In the genomic region with DNA sequence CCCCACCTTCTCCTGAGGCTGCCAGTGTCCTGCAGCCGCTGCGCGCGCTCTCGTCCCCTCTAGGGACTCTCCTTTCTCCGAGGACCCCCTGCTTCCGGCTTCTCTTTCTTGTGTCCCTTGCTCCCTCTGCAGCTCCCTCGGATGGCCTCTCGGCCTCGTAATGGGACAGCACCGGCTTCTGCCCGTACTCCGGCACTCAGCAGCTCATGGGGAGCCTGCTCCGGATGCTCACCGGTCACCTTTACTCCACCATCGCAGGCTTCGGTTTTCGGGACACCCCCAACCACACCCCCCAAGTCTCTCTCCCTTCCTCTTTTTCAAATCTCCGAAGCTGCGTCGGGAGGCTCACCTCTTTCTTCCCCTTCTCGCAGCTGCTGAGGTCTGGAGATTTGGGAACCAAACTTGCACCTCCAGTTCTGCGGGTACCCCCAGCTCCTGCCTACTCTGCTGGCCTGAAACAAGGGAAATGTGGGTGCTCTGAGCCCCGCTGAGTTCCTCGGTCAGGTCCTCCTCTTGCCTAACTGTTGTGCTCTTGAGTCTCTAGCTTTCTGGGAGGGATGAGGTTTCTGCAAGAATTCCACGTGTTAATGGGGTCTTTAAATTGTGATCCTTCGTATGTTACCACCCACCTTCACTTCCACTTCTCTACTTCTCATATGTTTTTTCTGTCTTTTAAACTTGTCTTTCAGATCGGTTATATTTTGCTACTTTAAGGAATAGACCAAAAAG, we compare ENCODE assay signal across 8 cellular contexts. TPM values are rescaled to one million over a fixed set of nuclear protein-coding genes. Genes with fewer than 3 reads are reported as not detected.
A peak's percentile ranks its signal among the peaks of the same experiment; 100 is the strongest.
DNase-seq lines count a peak whose midpoint lies in the region; ATAC-seq, FAIRE-seq and TF ChIP-seq lines count a peak whose summit lies in the region.

No MANE protein-coding gene starts in this region.

- TF ChIP-seq CTCF in astrocyte of the spinal cord (IDR thresholded peaks at IDR 0.05; ENCODE audit: low read depth, low read length): no peak
- TF ChIP-seq CTCF in spleen (IDR thresholded peaks at IDR 0.05 in 8 of 11, conservative IDR thresholded peaks at IDR 0.05 in 3 of 11): no peak

- peak; percentile 19 for ATAC-seq in GM18909 (IDR thresholded peaks at IDR 0.05; ENCODE audit: poor library complexity, unreplicated experiment)
- ATAC-seq in HG03378 (IDR thresholded peaks at IDR 0.05; ENCODE audit: unreplicated experiment): peak; percentile 18

- peaks cover 17% of the 10 kb centered on the region for H3K4me1 ChIP-seq in iPS-18a (ENCODE audit: control insufficient read depth, low read depth, low read length)
- H3K4me1 ChIP-seq in spleen: peaks cover 35 to 61% (median 48%) of the 10 kb centered on the region in 6 donors

- DNase-seq in AG08395 (ENCODE audit: low spot score): peak; percentile 8
- DNase-seq in SK-N-MC (ENCODE audit: low read depth, low spot score): no peak
- DNase-seq in astrocyte of the spinal cord (ENCODE audit: low read depth, low spot score): no peak
- DNase-seq in spleen: peak; percentile 89
- no peak for DNase-seq in H54 (ENCODE audit: insufficient read length, low spot score)

- in situ Hi-C loops in astrocyte of the spinal cord (cut with HindIII; ENCODE audit: low sequenced_read_pairs): no loop called here

- H3K4me3 ChIP-seq in SK-N-MC (peak overlapping the region; percentile 85), astrocyte of the spinal cord (ENCODE audit: low read depth, low read length) (peak overlapping the region; percentile 88), iPS-18a (ENCODE audit: low read length) (peak overlapping the region; percentile 96), spleen (peak overlapping the region; percentile 77 to 98 (median 96))

- H3K9me3 ChIP-seq in SK-N-MC (ENCODE audit: low read depth, low read length) (no peaks in the 10 kb centered on the region), iPS-18a (ENCODE audit: control insufficient read depth, low read depth, low read length) (no peaks in the 10 kb centered on the region), spleen (no peaks in the 10 kb centered on the region)

- no peaks in the 10 kb centered on the region for H3K36me3 ChIP-seq in SK-N-MC (ENCODE audit: insufficient read depth, low read length)
- peaks cover 5% of the 10 kb centered on the region for H3K36me3 ChIP-seq in iPS-18a (ENCODE audit: control insufficient read depth, low read depth, low read length)
- peaks cover 0 to 11% (median 1%) of the 10 kb centered on the region in 6 donors for H3K36me3 ChIP-seq in spleen

- H3K27ac ChIP-seq in SK-N-MC: no peak overlapping the region
- H3K27ac ChIP-seq in iPS-18a (ENCODE audit: low read length): peak overlapping the region; percentile 49
- H3K27ac ChIP-seq in spleen: peak overlapping the region; percentile 88 to 96 (median 94)

- H3K9ac ChIP-seq in SK-N-MC (ENCODE audit: insufficient read length): peak overlapping the region; percentile 71
- H3K9ac ChIP-seq in iPS-18a (ENCODE audit: low read length): peak overlapping the region; percentile 85

- WGBS in spleen, 5 donors: 0 to 1% (median 1%) methylated on average over 28 of the region's 28 CpGs

- FAIRE-seq in H54 (lab: Jason Lieb, UNC): no peak

- H3K27me3 ChIP-seq in iPS-18a (ENCODE audit: control insufficient read depth, insufficient read depth, low read length) (no peaks in the 10 kb centered on the region), spleen (replicated peaks in 1 of 7) (no peaks in the 10 kb centered on the region)

- no peak for TF ChIP-seq POLR2A in spleen (IDR thresholded peaks at IDR 0.05)
- TF ChIP-seq POLR2A in H54 (IDR thresholded peaks at IDR 0.05; ENCODE audit: low read depth, low read length): no peak

- intact Hi-C loops in spleen (cut with DNase I; ENCODE audit: low total_unique reads): loop anchor here (10.0 kb wide), 3 partner anchors 88 to 218 kb away; a partner anchor contains a TSS

RNA-seq across cellular contexts. Expression of a gene that starts 0.9 kb away (rescaled TPM):
- 10 to 100 TPM; 17.4 to 58.5 (median 31.3) TPM for total RNA-seq in spleen
- 1 to 10 TPM; 3.8 to 4.5 (median 4.2) TPM for polyA plus RNA-seq in spleen

Comparison
In these comparisons a context has a peak if more than half of its experiments do, and no peak if none do; other contexts are left out.
1. DNase-seq: peak in AG08395 (single experiment) and spleen (single experiment); none in SK-N-MC (single experiment), astrocyte of the spinal cord (single experiment) and H54 (single experiment).
2. Peak in every context shown above with its lines, with median percentiles within 50 percentile points of each other: H3K4me3 ChIP-seq.